Comparison of ENCODE assay signal across 8 cellular contexts in the genomic region with DNA sequence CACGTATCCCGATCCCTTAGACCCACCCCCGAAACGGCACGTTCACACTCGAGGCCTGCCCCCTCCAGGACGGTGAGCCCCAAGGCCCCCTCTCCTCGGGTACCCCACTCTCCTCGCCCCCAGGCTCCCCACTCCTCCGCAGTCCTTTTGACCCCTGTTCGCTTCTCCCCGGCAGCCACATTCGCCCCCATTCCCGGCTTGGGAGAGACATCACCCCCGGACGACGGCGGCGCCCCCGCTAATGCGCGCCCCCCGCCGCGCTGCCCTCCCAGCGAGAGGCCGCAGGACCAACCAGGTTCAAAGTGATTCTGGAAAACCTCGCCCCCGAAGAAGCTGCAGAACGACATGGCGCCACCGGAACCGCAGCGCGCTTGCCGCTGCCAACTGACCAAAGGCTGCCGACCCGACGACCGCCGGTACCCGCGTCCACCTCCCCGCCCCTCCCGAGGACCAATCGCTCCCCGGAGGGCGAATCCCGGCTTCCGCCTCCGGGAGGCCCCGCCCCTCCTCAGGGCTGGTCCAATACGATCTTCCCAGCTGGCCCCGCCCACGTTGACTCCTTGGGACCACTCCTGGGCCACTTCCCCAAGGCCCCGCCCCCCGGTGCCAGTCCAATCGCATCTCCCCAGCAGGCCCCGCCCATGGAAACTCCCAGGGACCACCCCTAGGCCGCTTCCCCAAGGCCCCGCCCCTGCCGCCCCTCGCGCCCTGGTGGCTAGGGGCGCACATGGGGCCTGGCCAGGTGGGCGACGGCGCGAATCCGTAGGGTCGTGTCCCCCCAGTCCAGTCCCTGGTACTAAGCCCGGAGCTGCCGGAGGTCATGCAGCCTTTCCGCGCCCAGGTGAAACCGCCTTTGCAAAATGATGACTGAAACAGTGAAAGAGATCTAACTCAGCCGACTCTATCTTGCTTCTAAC. TPM values are rescaled to one million over a fixed set of nuclear protein-coding genes. Genes with fewer than 3 reads are reported as not detected.
DNase-seq lines count a peak whose midpoint lies in the region; ATAC-seq, FAIRE-seq and TF ChIP-seq lines count a peak whose summit lies in the region.

A gene with protein sequence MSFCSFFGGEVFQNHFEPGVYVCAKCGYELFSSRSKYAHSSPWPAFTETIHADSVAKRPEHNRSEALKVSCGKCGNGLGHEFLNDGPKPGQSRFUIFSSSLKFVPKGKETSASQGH (minus strand): TSS at position 390 of the 917 bp plus-strand sequence. CDS start 43 bp downstream, at position 347.

- TF ChIP-seq POLR2A in GM12891 (IDR thresholded peaks at IDR 0.05; ENCODE audit: low read depth, low read length) (peak; percentile 57; the same call in 1 of the 2 replicates), adrenal gland (IDR thresholded peaks at IDR 0.05) (peak; percentile 83 to 90)

- H3K36me3 ChIP-seq in adrenal gland (replicated peaks in 1 of 2) (peaks cover 0 to 24% of the 10 kb centered on the region in 2 donors), upper lobe of right lung (peaks cover 25% of the 10 kb centered on the region)

- 0 to 1% (median 1%) methylated on average over 20 to 77 of the region's 77 CpGs for WGBS in adrenal gland, 4 donors

- H3K4me3 ChIP-seq in adrenal gland (peak within 1 kb of the TSS; percentile 49 to 86 (median 58)), upper lobe of right lung (peak within 1 kb of the TSS; percentile 68)

- H3K4me1 ChIP-seq in adrenal gland (replicated peaks in 1 of 2) (peaks cover 7 to 11% of the 10 kb centered on the region in 2 donors), upper lobe of right lung (peaks cover 19% of the 10 kb centered on the region)

- H3K9me3 ChIP-seq in adrenal gland (replicated peaks in 1 of 3) (no peaks in the 10 kb centered on the region), upper lobe of right lung (no peaks in the 10 kb centered on the region)

- intact Hi-C loops in adrenal gland (cut with DNase I) = no loop called here
- intact Hi-C loops in cardiac septum (cut with DNase I) = loop anchor here (5.0 kb wide), 1 partner anchor 161 kb away; a partner anchor contains a TSS
- intact Hi-C loops in posterior vena cava (cut with DNase I) = no loop called here
- intact Hi-C loops in upper lobe of right lung (cut with DNase I) = no loop called here

- TF ChIP-seq CTCF in adrenal gland (IDR thresholded peaks at IDR 0.05) (peak in 2 of 6 experiments; percentile 7 to 22), upper lobe of right lung (IDR thresholded peaks at IDR 0.05) (no peak)

- ATAC-seq in HG02852 (IDR thresholded peaks at IDR 0.05; ENCODE audit: unreplicated experiment) (peak; percentile 92), upper lobe of right lung (peak; percentile 96)

- peak; percentile 98 for FAIRE-seq in GM12891 (lab: Jason Lieb, UNC)

- peak within 1 kb of the TSS in 3 of 5 donors; percentile 40 to 88 (median 40) for H3K27ac ChIP-seq in adrenal gland
- H3K27ac ChIP-seq in upper lobe of right lung = peak within 1 kb of the TSS; percentile 72

- DNase-seq in GM12891 (ENCODE audit: insufficient read length, low spot score) = peak; percentile 100
- peak; percentile 100 for DNase-seq in NCI-H146 (lab: John Stamatoyannopoulos, UW)
- peak; percentile 98 to 100 (median 99) for DNase-seq in T-helper 1 cell
- DNase-seq in adrenal gland = peak; percentile 99 to 100 (median 100)
- DNase-seq in cardiac septum (ENCODE audit: low spot score) = peak; percentile 100
- peak; percentile 100 for DNase-seq in posterior vena cava (ENCODE audit: low spot score)
- peak; percentile 100 for DNase-seq in upper lobe of right lung

- no peaks in the 10 kb centered on the region for H3K27me3 ChIP-seq in adrenal gland
- H3K27me3 ChIP-seq in upper lobe of right lung = no peaks in the 10 kb centered on the region

TF ChIP-seq in GM12891, 5 proteins besides CTCF, POLR2A, EP300 and RAD21:
- TF ChIP-seq PAX5 (IDR thresholded peaks at IDR 0.05; ENCODE audit: insufficient read depth, low read length, severe bottlenecking) (no peak), POLR2AphosphoS5 (IDR thresholded peaks at IDR 0.05; ENCODE audit: low read depth, low read length) (peak; percentile 55; the same call in 1 of the 2 replicates), SPI1 (IDR thresholded peaks at IDR 0.05; ENCODE audit: low read depth, low read length) (peak; percentile 52), POU2F2 (IDR thresholded peaks at IDR 0.05; ENCODE audit: low read depth, low read length) (no peak)

RNA-seq across cellular contexts. Expression of the gene that starts here (rescaled TPM):
- 37.1 TPM for polyA plus RNA-seq in GM12891 (2012; ENCODE audit: low read depth, missing spikeins)
- total RNA-seq in adrenal gland = 10 to 100 TPM in 7 of 8 donors, 1 to 10 TPM in 1; 9.2 to 21.5 (median 16.1) TPM
- polyA plus RNA-seq in adrenal gland = 10 to 100 TPM in 2 of 3 donors, 1 to 10 TPM in 1; 8.1 to 38.9 (median 21.5) TPM
- total RNA-seq in cardiac septum = 39.2 TPM
- total RNA-seq in posterior vena cava = 10 to 100 TPM; 61.4 to 70.0 TPM
- 28.8 TPM for total RNA-seq in upper lobe of right lung

Comparison
In these comparisons a context has a peak if more than half of its experiments do, and no peak if none do; other contexts are left out.
1. Peak in every context shown above with its lines: DNase-seq, ATAC-seq, H3K4me3 ChIP-seq and H3K27ac ChIP-seq.